In genomic region chr12:116068371-116068770, GRCh38 we compare ENCODE assay signal across 22 cellular contexts.
A peak's percentile ranks its signal among the peaks of the same experiment; 100 is the strongest.
DNase-seq lines count a peak whose midpoint lies in the region; ATAC-seq and TF ChIP-seq lines count a peak whose summit lies in the region.
"Had no signal": no experiment of that assay in that cellular context is flagged by ENCODE, and none has a peak within 500 bp of the region (broad histone marks: within the 10 kb centered on the region; RNA-seq: fewer than 3 reads in every experiment).

No MANE protein-coding gene starts in this region.

- H3K9me3 ChIP-seq in T-helper 17 cell (ENCODE audit: control insufficient read depth, low read length, poor library complexity, severe bottlenecking), result no peaks in the 10 kb centered on the region
- no peaks in the 10 kb centered on the region for H3K9me3 ChIP-seq in neutrophil
- H3K9me3 ChIP-seq: SJCRH30 had no signal

- no peaks in the 10 kb centered on the region for H3K9me3 Mint-ChIP-seq in memory B cell
- no peaks in the 10 kb centered on the region for H3K9me3 Mint-ChIP-seq in activated T-helper 1 cell treated with anti-CD3 and anti-CD28 coated beads, Interleukin-12 subunit alpha, Interleukin-12 subunit beta, Interleukin-2, Interleukin-4 antibody, amounts not matched to agents 30 ng/mL and 10 ng/mL and 1 ng/mL, durations not matched to agents 14 hours and 24 hours and 36 hours
- no peaks in the 10 kb centered on the region for H3K9me3 Mint-ChIP-seq in activated CD8-positive, alpha-beta T cell treated with anti-CD3 and anti-CD28 coated beads for 36 hours

- no peak overlapping the region for H3K4me3 ChIP-seq in neutrophil (ENCODE audit: low read depth in 1 of 2, low read length in 1 of 2)
- H3K4me3 ChIP-seq: SJCRH30 had no signal

- no peaks in the 10 kb centered on the region for H3K27me3 Mint-ChIP-seq in T-helper 17 cell
- H3K27me3 Mint-ChIP-seq in memory B cell, result no peaks in the 10 kb centered on the region
- no peaks in the 10 kb centered on the region for H3K27me3 Mint-ChIP-seq in activated T-helper 1 cell treated with anti-CD3 and anti-CD28 coated beads, Interleukin-12 subunit alpha, Interleukin-12 subunit beta, Interleukin-2, Interleukin-4 antibody, amounts not matched to agents 30 ng/mL and 10 ng/mL and 1 ng/mL, durations not matched to agents 14 hours and 24 hours and 36 hours (ENCODE audit: insufficient read depth)
- no peaks in the 10 kb centered on the region for H3K27me3 Mint-ChIP-seq in activated CD8-positive, alpha-beta T cell treated with anti-CD3 and anti-CD28 coated beads for 36 hours

- DNase-seq in T-helper 17 cell (no peak), memory B cell (ENCODE audit: low spot score in 2 of 2) (no peak), COLO668 (lab: John Stamatoyannopoulos, UW; ENCODE audit: unreplicated experiment) (no peak)
- DNase-seq in activated T-helper 1 cell treated with anti-CD3 and anti-CD28 coated beads, Interleukin-12 subunit alpha, Interleukin-12 subunit beta, Interleukin-2, Interleukin-4 antibody, amounts not matched to agents 30 ng/mL and 10 ng/mL and 1 ng/mL, durations not matched to agents 14 hours and 24 hours and 36 hours (ENCODE audit: low spot score), result no peak
- no peak for DNase-seq in activated CD8-positive, alpha-beta T cell treated with anti-CD3 and anti-CD28 coated beads for 36 hours
- DNase-seq: DMS153; DND-41; NCI-H1048; NCI-H1417; NCI-H1694; NCI-H2029 treated with DMSO at 0.1 percent for 48 hours; NCI-H446 treated with DMSO at 0.1 percent for 48 hours; NCI-H526; NCI-H82; NK-92 treated with Interleukin-12 subunit alpha and Interleukin-12 subunit beta, amount 100 ng/mL, for 24 hours; PC-3; SJCRH30 had no signal

- H3K36me3 Mint-ChIP-seq in T-helper 17 cell (ENCODE audit: low read depth) (no peaks in the 10 kb centered on the region), memory B cell (no peaks in the 10 kb centered on the region)
- H3K36me3 Mint-ChIP-seq in activated T-helper 1 cell treated with anti-CD3 and anti-CD28 coated beads, Interleukin-12 subunit alpha, Interleukin-12 subunit beta, Interleukin-2, Interleukin-4 antibody, amounts not matched to agents 30 ng/mL and 10 ng/mL and 1 ng/mL, durations not matched to agents 14 hours and 24 hours and 36 hours (ENCODE audit: low read depth), result no peaks in the 10 kb centered on the region
- no peaks in the 10 kb centered on the region for H3K36me3 Mint-ChIP-seq in activated CD8-positive, alpha-beta T cell treated with anti-CD3 and anti-CD28 coated beads for 36 hours (ENCODE audit: low read depth)

- H3K4me3 Mint-ChIP-seq in T-helper 17 cell (no peak overlapping the region), memory B cell (no peak overlapping the region)
- H3K4me3 Mint-ChIP-seq in activated T-helper 1 cell treated with anti-CD3 and anti-CD28 coated beads, Interleukin-12 subunit alpha, Interleukin-12 subunit beta, Interleukin-2, Interleukin-4 antibody, amounts not matched to agents 30 ng/mL and 10 ng/mL and 1 ng/mL, durations not matched to agents 14 hours and 24 hours and 36 hours, result no peak overlapping the region
- H3K4me3 Mint-ChIP-seq in activated CD8-positive, alpha-beta T cell treated with anti-CD3 and anti-CD28 coated beads for 36 hours, result no peak overlapping the region

- H3K4me1 ChIP-seq in neutrophil (ENCODE audit: control insufficient read depth in 1 of 2, insufficient read depth in 1 of 2, low read depth in 1 of 2, low read length in 1 of 2), result peaks cover 31 to 41% of the 10 kb centered on the region in 2 experiments
- H3K4me1 ChIP-seq: SJCRH30 had no signal

- no peaks in the 10 kb centered on the region for H3K36me3 ChIP-seq in neutrophil
- H3K36me3 ChIP-seq: SJCRH30 had no signal

- ATAC-seq in T-helper 17 cell, result no peak
- no peak for ATAC-seq in memory B cell (ENCODE audit: low read depth)
- no peak for ATAC-seq in GM18498 (IDR thresholded peaks at IDR 0.05; ENCODE audit: unreplicated experiment)
- no peak for ATAC-seq in activated CD8-positive, alpha-beta T cell treated with anti-CD3 and anti-CD28 coated beads for 36 hours
- ATAC-seq: PC-3, SK-N-SH treated with all-trans-retinoic acid at 6 μM for 48 hours had no signal

- POLR2A ChIA-PET in activated CD8-positive, alpha-beta T cell treated with anti-CD3 and anti-CD28 coated beads for 36 hours (lab: Charles Lee), result interaction anchor here (0.6 kb wide), 1 partner anchor 50 kb away, joined by 5 read pairs; no protein-coding TSS in a partner anchor

- CTCF ChIA-PET in activated CD8-positive, alpha-beta T cell treated with anti-CD3 and anti-CD28 coated beads for 36 hours (lab: Charles Lee), result interaction anchor here (0.7 to 2.3 kb wide), 10 partner anchors 8 to 605 kb away, joined by 3 to 12 read pairs (median 3); no protein-coding TSS in a partner anchor

- H3K4me1 Mint-ChIP-seq in T-helper 17 cell (peaks cover 22% of the 10 kb centered on the region), memory B cell (peaks cover 26% of the 10 kb centered on the region)
- H3K4me1 Mint-ChIP-seq in activated T-helper 1 cell treated with anti-CD3 and anti-CD28 coated beads, Interleukin-12 subunit alpha, Interleukin-12 subunit beta, Interleukin-2, Interleukin-4 antibody, amounts not matched to agents 30 ng/mL and 10 ng/mL and 1 ng/mL, durations not matched to agents 14 hours and 24 hours and 36 hours (ENCODE audit: low read depth), result peaks cover 20% of the 10 kb centered on the region
- H3K4me1 Mint-ChIP-seq in activated CD8-positive, alpha-beta T cell treated with anti-CD3 and anti-CD28 coated beads for 36 hours (ENCODE audit: low read depth), result peaks cover 23% of the 10 kb centered on the region

- TF ChIP-seq CTCF in neutrophil (IDR thresholded peaks at IDR 0.05), result no peak
- no peak for TF ChIP-seq CTCF in activated CD8-positive, alpha-beta T cell treated with anti-CD3 and anti-CD28 coated beads for 36 hours (IDR thresholded peaks at IDR 0.05)

- no peaks in the 10 kb centered on the region for H3K27me3 ChIP-seq in neutrophil
- H3K27me3 ChIP-seq: SJCRH30 had no signal

- intact Hi-C loops in activated T-helper 1 cell treated with anti-CD3 and anti-CD28 coated beads, Interleukin-12 subunit alpha, Interleukin-12 subunit beta, Interleukin-2, Interleukin-4 antibody, amounts not matched to agents 30 ng/mL and 10 ng/mL and 1 ng/mL, durations not matched to agents 14 hours and 24 hours and 36 hours (cut with micrococcal nuclease), result no loop called here
- intact Hi-C loops in activated CD8-positive, alpha-beta T cell treated with anti-CD3 and anti-CD28 coated beads for 36 hours (cut with micrococcal nuclease), result loop anchor here (10.0 kb wide), 1 partner anchor 66 kb away; no protein-coding TSS in a partner anchor

- H3K27ac Mint-ChIP-seq in T-helper 17 cell (peak overlapping the region; percentile 14), memory B cell (peak overlapping the region; percentile 68)
- H3K27ac Mint-ChIP-seq in activated T-helper 1 cell treated with anti-CD3 and anti-CD28 coated beads, Interleukin-12 subunit alpha, Interleukin-12 subunit beta, Interleukin-2, Interleukin-4 antibody, amounts not matched to agents 30 ng/mL and 10 ng/mL and 1 ng/mL, durations not matched to agents 14 hours and 24 hours and 36 hours, result no peak overlapping the region
- no peak overlapping the region for H3K27ac Mint-ChIP-seq in activated CD8-positive, alpha-beta T cell treated with anti-CD3 and anti-CD28 coated beads for 36 hours

- H3K27ac ChIP-seq in neutrophil, result peak overlapping the region; percentile 30
- H3K27ac ChIP-seq: C4-2B, KMS-11, SJCRH30 had no signal

Comparison
In these comparisons a context has a peak if more than half of its experiments do, and no peak if none do; other contexts are left out.
1. H3K27ac Mint-ChIP-seq: peak in T-helper 17 cell (single experiment) and memory B cell (single experiment); none in activated T-helper 1 cell treated with anti-CD3 and anti-CD28 coated beads, Interleukin-12 subunit alpha, Interleukin-12 subunit beta, Interleukin-2, Interleukin-4 antibody, amounts not matched to agents 30 ng/mL and 10 ng/mL and 1 ng/mL, durations not matched to agents 14 hours and 24 hours and 36 hours (single experiment) and activated CD8-positive, alpha-beta T cell treated with anti-CD3 and anti-CD28 coated beads for 36 hours (single experiment).